In genomic region chr3:192122832-192123594, GRCh38 we compare ENCODE assay signal across 10 cellular contexts.
DNase-seq lines count a peak whose midpoint lies in the region; ATAC-seq and TF ChIP-seq lines count a peak whose summit lies in the region.
"Had no signal": no experiment of that assay in that cellular context is flagged by ENCODE, and none has a peak within 500 bp of the region (broad histone marks: within the 10 kb centered on the region; RNA-seq: fewer than 3 reads in every experiment).

No MANE protein-coding gene starts in this region.

- no peak overlapping the region for H3K4me3 Mint-ChIP-seq in neural progenitor cell

- no peaks in the 10 kb centered on the region for H3F3A ChIP-seq in neural progenitor cell (ENCODE audit: low read depth)

- TF ChIP-seq CTCF in neural progenitor cell (IDR thresholded peaks at IDR 0.05) = no peak
- no peak for TF ChIP-seq CTCF in transverse colon (IDR thresholded peaks at IDR 0.05)

- WGBS in transverse colon (ENCODE audit: low coverage in 1 of 2), 2 donors = 77 to 83% methylated on average over 9 to 13 of the region's 13 CpGs

- no peaks in the 10 kb centered on the region for H3K27me3 Mint-ChIP-seq in neural progenitor cell (ENCODE audit: insufficient read depth, low read depth)

- intact Hi-C loops in transverse colon (cut with DNase I; ENCODE audit: low total_unique reads) = no loop called here

- no peaks in the 10 kb centered on the region for H4K20me1 ChIP-seq in neural progenitor cell (ENCODE audit: low read depth)

- peak overlapping the region; percentile 2 for H2AFZ ChIP-seq in neural progenitor cell (replicated peaks)

- H3K27ac ChIP-seq in neural progenitor cell (no peak overlapping the region), transverse colon (no peak overlapping the region)

- no peak overlapping the region for H3K9ac ChIP-seq in neural progenitor cell

- in situ Hi-C loops in transverse colon (cut with MboI; ENCODE audit: low pct_ligation_motif_present in 1 of 4, low pct_unique_long_range_greater_than_20kb in 1 of 4, low sequenced_read_pairs in 3 of 4) = loop anchor here in 1 of 4 donors (25.0 kb wide), 1 partner anchor 314 kb away; no protein-coding TSS in a partner anchor

- no peak for TF ChIP-seq EP300 in transverse colon (IDR thresholded peaks at IDR 0.05; ENCODE audit: low read depth)

- no peaks in the 10 kb centered on the region for H3K36me3 Mint-ChIP-seq in neural progenitor cell

- peaks cover 4% of the 10 kb centered on the region for H3K9me3 Mint-ChIP-seq in neural progenitor cell

- H3K9me3 ChIP-seq in neural progenitor cell (ENCODE audit: low read depth) (no peaks in the 10 kb centered on the region), transverse colon (no peaks in the 10 kb centered on the region)

- no peaks in the 10 kb centered on the region for H3K4me1 Mint-ChIP-seq in neural progenitor cell

- DNase-seq in neural progenitor cell (ENCODE audit: low spot score) (no peak), NCI-H82 (lab: John Stamatoyannopoulos, UW) (no peak), transverse colon (no peak)
- DNase-seq in activated CD4-positive, alpha-beta T cell treated with anti-CD3 and anti-CD28 coated beads, Interleukin-2, amount 50 U/mL, for 1 hour = no peak
- DNase-seq: activated T-cell treated with anti-CD3 and anti-CD28 coated beads for 4 hours; IMR-90; stimulated activated CD8-positive, alpha-beta memory T cell treated with anti-CD3 and anti-CD28 coated beads, Interleukin-4, amount 100 ng/mL, for 48 hours had no signal

- H3K4me2 ChIP-seq in neural progenitor cell = no peak overlapping the region

- ATAC-seq in GM19351 (IDR thresholded peaks at IDR 0.05; ENCODE audit: unreplicated experiment) (peak; percentile 91), HG02678 (IDR thresholded peaks at IDR 0.05; ENCODE audit: unreplicated experiment) (peak; percentile 77), HG03575 (IDR thresholded peaks at IDR 0.05; ENCODE audit: extremely low read depth, insufficient number of reproducible peaks, low FRiP score, unreplicated experiment) (peak; percentile 86)

- H3K36me3 ChIP-seq in neural progenitor cell (no peaks in the 10 kb centered on the region), transverse colon (no peaks in the 10 kb centered on the region)

- H3K27ac Mint-ChIP-seq in neural progenitor cell = no peak overlapping the region

- no peaks in the 10 kb centered on the region for H3K4me1 ChIP-seq in neural progenitor cell
- H3K4me1 ChIP-seq in transverse colon = no peaks in the 10 kb centered on the region

- H3K79me2 ChIP-seq in neural progenitor cell (ENCODE audit: low read depth) = no peaks in the 10 kb centered on the region

- no peaks in the 10 kb centered on the region for H3K27me3 ChIP-seq in neural progenitor cell
- no peaks in the 10 kb centered on the region for H3K27me3 ChIP-seq in transverse colon

- TF ChIP-seq POLR2A in transverse colon (IDR thresholded peaks at IDR 0.05) = no peak

- H3K4me3 ChIP-seq in neural progenitor cell (no peak overlapping the region), transverse colon (no peak overlapping the region)
